8 cellular contexts compared by ENCODE assay signal in genomic region chr10:3163879-3164278, GRCh38.
"Had no signal": no experiment of that assay in that cellular context is flagged by ENCODE, and none has a peak within 500 bp of the region (broad histone marks: within the 10 kb centered on the region; RNA-seq: fewer than 3 reads in every experiment).

No MANE protein-coding gene starts in this region.

- H3K4me3 ChIP-seq: GM23338, K562 had no signal

- H3K9me3 Mint-ChIP-seq: GM23338, H9, IgD-negative memory B cell had no signal

- ATAC-seq: GM23338, HCT116, HepG2, K562 had no signal

- H3K27ac ChIP-seq: HL-60 had no signal

- H3K4me3 Mint-ChIP-seq: GM23338, H9, IgD-negative memory B cell had no signal

- H3K27me3 Mint-ChIP-seq: IgD-negative memory B cell had no signal

- H3K4me2 ChIP-seq: GM23338 had no signal

- H3K4me1 Mint-ChIP-seq: GM23338, H9 had no signal

- DNase-seq: H9, KG1 had no signal

- H2AFZ ChIP-seq: GM23338 had no signal

- H3K27ac Mint-ChIP-seq: GM23338, H9, IgD-negative memory B cell had no signal
